In the genomic region with DNA sequence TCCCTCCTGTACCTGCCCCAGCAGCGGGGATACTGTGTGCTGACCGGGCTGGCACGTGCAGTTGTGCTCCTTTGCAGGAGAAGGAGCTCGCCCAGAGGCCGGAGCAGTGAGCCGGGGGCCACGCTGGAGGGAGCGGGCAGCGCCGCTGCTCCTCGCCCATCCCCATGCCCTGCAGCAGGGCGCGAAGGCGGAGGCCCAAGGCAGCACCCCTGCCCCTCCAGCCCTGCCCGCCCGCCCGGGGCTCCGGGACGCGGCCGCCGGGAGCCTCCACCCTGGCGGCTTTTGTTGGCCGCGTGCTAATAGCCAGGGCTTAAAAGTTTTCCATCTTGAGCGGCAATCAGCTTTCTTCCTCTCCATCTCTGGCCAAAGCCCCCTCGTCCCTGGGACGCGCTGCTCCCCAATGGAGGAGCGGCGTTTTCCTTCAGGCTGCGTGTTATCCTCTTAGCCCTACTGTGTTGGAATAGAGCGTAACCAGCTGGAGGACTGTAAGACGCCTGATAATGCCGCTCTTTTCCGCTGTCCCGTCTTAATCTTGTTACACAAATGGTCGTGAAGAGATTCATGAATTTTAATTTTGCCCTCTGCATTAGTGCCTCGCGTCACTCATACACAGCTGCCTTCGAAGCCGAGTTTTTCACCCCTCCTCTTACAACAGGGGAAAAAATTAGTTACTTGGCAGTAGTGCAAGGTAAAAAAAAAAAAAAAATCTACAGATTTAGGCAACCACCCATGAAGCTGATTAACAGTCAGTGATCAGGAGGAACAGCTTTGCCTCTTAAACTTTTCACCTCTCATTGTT, we compare ENCODE assay signal across 17 cellular contexts.
A peak's percentile ranks its signal among the peaks of the same experiment; 100 is the strongest.
DNase-seq lines count a peak whose midpoint lies in the region; ATAC-seq and TF ChIP-seq lines count a peak whose summit lies in the region.
"Had no signal": no experiment of that assay in that cellular context is flagged by ENCODE, and none has a peak within 500 bp of the region (broad histone marks: within the 10 kb centered on the region; RNA-seq: fewer than 3 reads in every experiment).

No MANE protein-coding gene starts in this region.

- H2AFZ ChIP-seq in neural cell (ENCODE audit: low read depth, low read length), result no peak overlapping the region

- no peaks in the 10 kb centered on the region for H4K20me1 ChIP-seq in neural cell (ENCODE audit: insufficient read depth)

- H3K4me3 ChIP-seq in epithelial cell of proximal tubule (ENCODE audit: low read depth, low read length) (peak overlapping the region; percentile 35), neural cell (ENCODE audit: low read length) (peak overlapping the region; percentile 5)
- H3K4me3 ChIP-seq: prostate gland had no signal

- H3K4me2 ChIP-seq in neural cell (ENCODE audit: low read length), result no peak overlapping the region

- TF ChIP-seq CTCF in epithelial cell of proximal tubule (conservative IDR thresholded peaks at IDR 0.05; ENCODE audit: low read depth, low read length), result no peak
- no peak for TF ChIP-seq CTCF in neural cell (IDR thresholded peaks at IDR 0.05; ENCODE audit: poor library complexity, severe bottlenecking)

- DNase-seq in NCI-H69 (lab: John Stamatoyannopoulos, UW), result peak; percentile 82
- DNase-seq in epithelial cell of proximal tubule (ENCODE audit: low read depth), result no peak
- no peak for DNase-seq in NAMALWA (ENCODE audit: low spot score)
- no peak for DNase-seq in middle frontal gyrus (ENCODE audit: extremely low spot score, low spot score)
- DNase-seq: activated CD4-positive, CD25-positive, alpha-beta regulatory T cell; central memory CD4-positive, alpha-beta T cell; DMS79 treated with DMSO at 0.1 percent for 48 hours; NCI-H2029 treated with DMSO at 0.1 percent for 48 hours; stimulated activated CD4-positive, alpha-beta T cell treated with anti-CD3 and anti-CD28 coated beads, Interleukin-4, amount 100 ng/mL, for 4 hours had no signal

- peak overlapping the region; percentile 35 for H3K9ac ChIP-seq in ES-I3 (ENCODE audit: low read depth, low read length)
- no peak overlapping the region for H3K9ac ChIP-seq in neural cell (ENCODE audit: low read length)

- peaks cover 13% of the 10 kb centered on the region for H3K4me1 ChIP-seq in ES-I3 (ENCODE audit: insufficient read depth, low read length)
- H3K4me1 ChIP-seq: prostate gland had no signal

- peaks cover 3% of the 10 kb centered on the region for H3F3A ChIP-seq in neural cell (ENCODE audit: insufficient read depth, low read length, poor library complexity, severe bottlenecking)

- TF ChIP-seq RAD21 in neural cell (conservative IDR thresholded peaks at IDR 0.05), result no peak

- H3K79me2 ChIP-seq in neural cell (replicated peaks; ENCODE audit: insufficient read depth, low read length), result no peaks in the 10 kb centered on the region

- H3K9me2 ChIP-seq in neural cell (ENCODE audit: insufficient read depth, low read length), result no peaks in the 10 kb centered on the region

- ATAC-seq in HG03378 (IDR thresholded peaks at IDR 0.05; ENCODE audit: unreplicated experiment), result no peak
- ATAC-seq in GM21619 (IDR thresholded peaks at IDR 0.05; ENCODE audit: unreplicated experiment), result no peak
- ATAC-seq: esophagus mucosa, SK-N-SH treated with all-trans-retinoic acid at 6 μM for 48 hours had no signal

- no peak overlapping the region for H3K27ac ChIP-seq in neural cell (ENCODE audit: low read length)
- H3K27ac ChIP-seq: HL-60, prostate gland had no signal

- H3K36me3 ChIP-seq in ES-I3 (ENCODE audit: insufficient read depth, low read length), result no peaks in the 10 kb centered on the region
- H3K36me3 ChIP-seq in neural cell (ENCODE audit: insufficient read depth, low read length), result no peaks in the 10 kb centered on the region
- H3K36me3 ChIP-seq: prostate gland had no signal

- H3K27me3 ChIP-seq in neural cell (ENCODE audit: insufficient read depth, low read depth, low read length), result no peaks in the 10 kb centered on the region

- no peak for TF ChIP-seq EP300 in neural cell (conservative IDR thresholded peaks at IDR 0.05; ENCODE audit: poor library complexity, severe bottlenecking)

- H3K9me3 ChIP-seq in ES-I3 (ENCODE audit: control insufficient read depth, insufficient read depth, low read length) (no peaks in the 10 kb centered on the region), neural cell (ENCODE audit: low read length) (no peaks in the 10 kb centered on the region)
- H3K9me3 ChIP-seq: prostate gland had no signal

TF ChIP-seq in neural cell, 6 proteins besides CTCF, POLR2A, EP300 and RAD21:
- TF ChIP-seq EZH2 (IDR thresholded peaks at IDR 0.05; ENCODE audit: borderline replicate concordance, insufficient read depth, low read length, poor library complexity, severe bottlenecking) (no peak), MXI1 (conservative IDR thresholded peaks at IDR 0.05; ENCODE audit: poor library complexity, severe bottlenecking) (no peak), SMC3 (conservative IDR thresholded peaks at IDR 0.05; ENCODE audit: poor library complexity) (no peak), TAF1 (IDR thresholded peaks at IDR 0.05; ENCODE audit: low read depth) (no peak), POLR2AphosphoS5 (IDR thresholded peaks at IDR 0.05) (no peak)
- TF ChIP-seq, protein P1, sequence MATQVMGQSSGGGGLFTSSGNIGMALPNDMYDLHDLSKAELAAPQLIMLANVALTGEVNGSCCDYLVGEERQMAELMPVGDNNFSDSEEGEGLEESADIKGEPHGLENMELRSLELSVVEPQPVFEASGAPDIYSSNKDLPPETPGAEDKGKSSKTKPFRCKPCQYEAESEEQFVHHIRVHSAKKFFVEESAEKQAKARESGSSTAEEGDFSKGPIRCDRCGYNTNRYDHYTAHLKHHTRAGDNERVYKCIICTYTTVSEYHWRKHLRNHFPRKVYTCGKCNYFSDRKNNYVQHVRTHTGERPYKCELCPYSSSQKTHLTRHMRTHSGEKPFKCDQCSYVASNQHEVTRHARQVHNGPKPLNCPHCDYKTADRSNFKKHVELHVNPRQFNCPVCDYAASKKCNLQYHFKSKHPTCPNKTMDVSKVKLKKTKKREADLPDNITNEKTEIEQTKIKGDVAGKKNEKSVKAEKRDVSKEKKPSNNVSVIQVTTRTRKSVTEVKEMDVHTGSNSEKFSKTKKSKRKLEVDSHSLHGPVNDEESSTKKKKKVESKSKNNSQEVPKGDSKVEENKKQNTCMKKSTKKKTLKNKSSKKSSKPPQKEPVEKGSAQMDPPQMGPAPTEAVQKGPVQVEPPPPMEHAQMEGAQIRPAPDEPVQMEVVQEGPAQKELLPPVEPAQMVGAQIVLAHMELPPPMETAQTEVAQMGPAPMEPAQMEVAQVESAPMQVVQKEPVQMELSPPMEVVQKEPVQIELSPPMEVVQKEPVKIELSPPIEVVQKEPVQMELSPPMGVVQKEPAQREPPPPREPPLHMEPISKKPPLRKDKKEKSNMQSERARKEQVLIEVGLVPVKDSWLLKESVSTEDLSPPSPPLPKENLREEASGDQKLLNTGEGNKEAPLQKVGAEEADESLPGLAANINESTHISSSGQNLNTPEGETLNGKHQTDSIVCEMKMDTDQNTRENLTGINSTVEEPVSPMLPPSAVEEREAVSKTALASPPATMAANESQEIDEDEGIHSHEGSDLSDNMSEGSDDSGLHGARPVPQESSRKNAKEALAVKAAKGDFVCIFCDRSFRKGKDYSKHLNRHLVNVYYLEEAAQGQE (IDR thresholded peaks at IDR 0.05; ENCODE audit: borderline replicate concordance), result no peak
